Comparison of ENCODE assay signal across 1 cellular context in genomic region chr6:110534731-110535164, GRCh38.
TF ChIP-seq lines count a peak whose summit lies in the region.

No MANE protein-coding gene starts in this region.

TF ChIP-seq in IMR-90, 13 proteins besides CTCF, POLR2A, EP300 and RAD21 (continued from another document):
- TF ChIP-seq SMC3 (IDR thresholded peaks at IDR 0.05; ENCODE audit: low read depth, low read length), result no peak
- TF ChIP-seq MAZ (IDR thresholded peaks at IDR 0.05; ENCODE audit: borderline replicate concordance, low read depth, low read length), result no peak
- TF ChIP-seq BHLHE40 (IDR thresholded peaks at IDR 0.05; ENCODE audit: low read depth, low read length), result no peak
